In genomic region chr18:50220249-50220648, GRCh38 we compare ENCODE assay signal across 1 cellular context. TPM values are rescaled to one million over a fixed set of nuclear protein-coding genes. Genes with fewer than 3 reads are reported as not detected.
"Had no signal": no experiment of that assay in that cellular context is flagged by ENCODE, and none has a peak within 500 bp of the region (broad histone marks: within the 10 kb centered on the region; RNA-seq: fewer than 3 reads in every experiment).

No MANE protein-coding gene starts in this region.

RNA-seq across cellular contexts. Expression of gene CFAP53, which starts 46.0 kb away (rescaled TPM):
- total RNA-seq: LHCN-M2 had no signal
